Comparison of ENCODE assay signal across 2 cellular contexts in genomic region chr16:77404823-77405222, GRCh38.
TF ChIP-seq lines count a peak whose summit lies in the region.

No MANE protein-coding gene starts in this region.

TF ChIP-seq in GM23338, 12 proteins besides CTCF, POLR2A, EP300 and RAD21:
- TF ChIP-seq CREB1 (CRISPR knock-in tag; IDR thresholded peaks at IDR 0.05; ENCODE audit: low read depth): no peak
- TF ChIP-seq ETS1 (IDR thresholded peaks at IDR 0.05): no peak
- TF ChIP-seq EZH2 (IDR thresholded peaks at IDR 0.05; ENCODE audit: low read depth, unreplicated experiment): no peak
- TF ChIP-seq JUNB (IDR thresholded peaks at IDR 0.05; ENCODE audit: unreplicated experiment): no peak
- no peak for TF ChIP-seq STAT1 (IDR thresholded peaks at IDR 0.05; ENCODE audit: unreplicated experiment)
- no peak for TF ChIP-seq POLR2AphosphoS5 (IDR thresholded peaks at IDR 0.05; ENCODE audit: low read depth)
- TF ChIP-seq ZNF331 (CRISPR knock-in tag; IDR thresholded peaks at IDR 0.05; ENCODE audit: low read depth): no peak
- no peak for TF ChIP-seq REST (IDR thresholded peaks at IDR 0.05; ENCODE audit: unreplicated experiment)
- no peak for TF ChIP-seq EZH2phosphoT487 (IDR thresholded peaks at IDR 0.05; ENCODE audit: unreplicated experiment)
- no peak for TF ChIP-seq NANOG (IDR thresholded peaks at IDR 0.05; ENCODE audit: borderline replicate concordance)
- TF ChIP-seq ZNF114 (CRISPR knock-in tag; IDR thresholded peaks at IDR 0.05): no peak
- no peak for TF ChIP-seq ZNF462 (CRISPR knock-in tag; IDR thresholded peaks at IDR 0.05)
TF ChIP-seq in GM23338: peak in this region for 0.

TF ChIP-seq in H1, 55 proteins besides CTCF, POLR2A, EP300 and RAD21:
- no peak for TF ChIP-seq RNF2 (IDR thresholded peaks at IDR 0.05; ENCODE audit: borderline replicate concordance, low read depth, low read length, missing control alignments, poor library complexity, severe bottlenecking)
- no peak for TF ChIP-seq E2F6 (IDR thresholded peaks at IDR 0.05)
- TF ChIP-seq SP1 (IDR thresholded peaks at IDR 0.05; ENCODE audit: low read depth, low read length): no peak
- TF ChIP-seq YY1 (IDR thresholded peaks at IDR 0.05; ENCODE audit: low read depth, low read length): no peak
